In genomic region chr2:74499940-74500577, GRCh38 we compare ENCODE assay signal across 16 cellular contexts. TPM values are rescaled to one million over a fixed set of nuclear protein-coding genes. Genes with fewer than 3 reads are reported as not detected.
DNase-seq lines count a peak whose midpoint lies in the region; ATAC-seq and TF ChIP-seq lines count a peak whose summit lies in the region.
"Had no signal": no experiment of that assay in that cellular context is flagged by ENCODE, and none has a peak within 500 bp of the region (broad histone marks: within the 10 kb centered on the region; RNA-seq: fewer than 3 reads in every experiment).

No MANE protein-coding gene starts in this region.

- TF ChIP-seq RAD21 in neural cell (conservative IDR thresholded peaks at IDR 0.05): no peak

- H3F3A ChIP-seq in neural cell (ENCODE audit: insufficient read depth, low read length, poor library complexity, severe bottlenecking): no peaks in the 10 kb centered on the region

- CTCF ChIA-PET in CD4-positive, alpha-beta memory T cell (lab: Charles Lee; ENCODE audit: partially characterized antibody): interaction anchor here (1.2 to 1.3 kb wide), 2 partner anchors 58 to 86 kb away, joined by 3 read pairs; no protein-coding TSS in a partner anchor

- H3K4me3 ChIP-seq in CD4-positive, alpha-beta memory T cell (ENCODE audit: low read length in 2 of 2): no peak overlapping the region
- H3K4me3 ChIP-seq in HUES6 (ENCODE audit: low read depth, low read length) (peak overlapping the region; percentile 59), fibroblast of lung (replicated peaks in 1 of 4; ENCODE audit: control extremely low read depth in 1 of 4, insufficient read depth in 1 of 4, low read depth in 3 of 4, low read length in 4 of 4) (peak overlapping the region in 2 of 4 experiments; percentile 44 to 58), neural cell (ENCODE audit: low read length) (peak overlapping the region; percentile 55)
- H3K4me3 ChIP-seq: SJSA1 had no signal

- H3K27me3 Mint-ChIP-seq in CD4-positive, alpha-beta memory T cell: peaks cover 24 to 58% of the 10 kb centered on the region in 2 donors

- no peaks in the 10 kb centered on the region for H3K9me3 Mint-ChIP-seq in CD4-positive, alpha-beta memory T cell

- peak overlapping the region in 6 of 8 donors; percentile 2 to 74 (median 44) for H3K4me3 Mint-ChIP-seq in CD4-positive, alpha-beta memory T cell

- ATAC-seq in GM18858 (IDR thresholded peaks at IDR 0.05; ENCODE audit: unreplicated experiment): no peak
- ATAC-seq: right cardiac atrium had no signal

- DNase-seq in CD4-positive, alpha-beta memory T cell: no peak
- DNase-seq in fibroblast of lung (ENCODE audit: low read depth in 2 of 2) (no peak), erythroblast (lab: John Stamatoyannopoulos, UW) (no peak), C1 segment of cervical spinal cord (lab: John Stamatoyannopoulos, UW) (no peak)
- no peak for DNase-seq in stimulated activated naive CD4-positive, alpha-beta T cell (lab: John Stamatoyannopoulos, UW)
- DNase-seq: COR-L47, hypothalamus, Karpas-422, NCI-H187, NCI-H774 had no signal

- H3K9me2 ChIP-seq in neural cell (ENCODE audit: insufficient read depth, low read length): no peaks in the 10 kb centered on the region

- H3K27ac ChIP-seq in CD4-positive, alpha-beta memory T cell (ENCODE audit: low read depth, low read length): no peak overlapping the region
- H3K27ac ChIP-seq in HUES6 (ENCODE audit: low read depth, low read length): no peak overlapping the region
- H3K27ac ChIP-seq in fibroblast of lung (ENCODE audit: insufficient read depth, low read length): no peak overlapping the region
- H3K27ac ChIP-seq in neural cell (ENCODE audit: low read length): no peak overlapping the region
- H3K27ac ChIP-seq: SJSA1 had no signal

- intact Hi-C loops in CD4-positive, alpha-beta memory T cell (cut with micrococcal nuclease): no loop called here

- no peak for TF ChIP-seq CTCF in fibroblast of lung (conservative IDR thresholded peaks at IDR 0.05 in 1 of 2, IDR thresholded peaks at IDR 0.05 in 1 of 2; ENCODE audit: low read depth in 1 of 2, low read length in 2 of 2)
- no peak for TF ChIP-seq CTCF in neural cell (IDR thresholded peaks at IDR 0.05; ENCODE audit: poor library complexity, severe bottlenecking)

- H3K9ac ChIP-seq in HUES6 (ENCODE audit: low read length): no peak overlapping the region
- no peak overlapping the region for H3K9ac ChIP-seq in fibroblast of lung (ENCODE audit: insufficient read depth, low read length)
- no peak overlapping the region for H3K9ac ChIP-seq in neural cell (ENCODE audit: low read length)

- H3K36me3 Mint-ChIP-seq in CD4-positive, alpha-beta memory T cell: peaks cover 10% of the 10 kb centered on the region in 2 donors

- POLR2A ChIA-PET in CD4-positive, alpha-beta memory T cell (lab: Charles Lee; ENCODE audit: partially characterized antibody): interaction anchor here (0.6 to 8.0 kb wide), 9 partner anchors 11 to 566 kb away, joined by 3 to 28 read pairs (median 6); partner anchors contain the start of genes AUP1, CCDC142, HTRA2 and MRPL53

- H4K20me1 ChIP-seq in fibroblast of lung (ENCODE audit: control insufficient read depth, extremely low read depth, insufficient read depth, low read length) (no peaks in the 10 kb centered on the region), neural cell (ENCODE audit: insufficient read depth) (no peaks in the 10 kb centered on the region)

- peak overlapping the region in 1 of 7 donors; percentile 30 for H3K27ac Mint-ChIP-seq in CD4-positive, alpha-beta memory T cell

- peaks cover 13 to 69% (median 43%) of the 10 kb centered on the region in 4 donors for H3K4me1 Mint-ChIP-seq in CD4-positive, alpha-beta memory T cell

- no peak for TF ChIP-seq POLR2A in erythroblast (IDR thresholded peaks at IDR 0.05; ENCODE audit: low read length)

- H3K79me2 ChIP-seq in fibroblast of lung (ENCODE audit: control insufficient read depth, insufficient read depth, low read length) (no peaks in the 10 kb centered on the region), neural cell (replicated peaks; ENCODE audit: insufficient read depth, low read length) (no peaks in the 10 kb centered on the region)

- peaks cover 41% of the 10 kb centered on the region for H3K27me3 ChIP-seq in CD4-positive, alpha-beta memory T cell (ENCODE audit: insufficient read depth, low read length)
- H3K27me3 ChIP-seq in HUES6 (ENCODE audit: control insufficient read depth, insufficient read depth, low read length) (peaks cover 98% of the 10 kb centered on the region), fibroblast of lung (ENCODE audit: control insufficient read depth, insufficient read depth, low read length) (no peaks in the 10 kb centered on the region), neural cell (ENCODE audit: insufficient read depth, low read depth, low read length) (peaks cover 92% of the 10 kb centered on the region)

- peaks cover 37% of the 10 kb centered on the region for H3K4me1 ChIP-seq in CD4-positive, alpha-beta memory T cell (ENCODE audit: insufficient read depth, low read length)
- H3K4me1 ChIP-seq in HUES6 (ENCODE audit: control insufficient read depth, insufficient read depth, low read length) (peaks cover 48% of the 10 kb centered on the region), fibroblast of lung (ENCODE audit: control insufficient read depth, extremely low read depth, insufficient read depth, low read length) (peaks cover 9% of the 10 kb centered on the region)

- TF ChIP-seq EP300 in neural cell (conservative IDR thresholded peaks at IDR 0.05; ENCODE audit: poor library complexity, severe bottlenecking): no peak

- H3K9me3 ChIP-seq in CD4-positive, alpha-beta memory T cell (ENCODE audit: control insufficient read depth in 1 of 2, low read length in 2 of 2): no peaks in the 10 kb centered on the region
- H3K9me3 ChIP-seq in HUES6 (ENCODE audit: control insufficient read depth, insufficient read depth, low read depth, low read length) (no peaks in the 10 kb centered on the region), fibroblast of lung (ENCODE audit: control insufficient read depth, insufficient read depth, low read depth, low read length) (no peaks in the 10 kb centered on the region), neural cell (ENCODE audit: low read length) (no peaks in the 10 kb centered on the region)
- H3K9me3 ChIP-seq: SJSA1 had no signal

- H3K4me2 ChIP-seq in fibroblast of lung (ENCODE audit: extremely low read depth, insufficient read depth, low read length) (peak overlapping the region; percentile 98), neural cell (ENCODE audit: low read length) (no peak overlapping the region)

- H3K36me3 ChIP-seq in CD4-positive, alpha-beta memory T cell (ENCODE audit: insufficient read depth, low read length): peaks cover 6% of the 10 kb centered on the region
- H3K36me3 ChIP-seq in HUES6 (ENCODE audit: control insufficient read depth, insufficient read depth, low read length) (0 out of 2 replicates have a peak, but pooled peaks cover under 1% of the 10 kb centered on the region), fibroblast of lung (ENCODE audit: control insufficient read depth, insufficient read depth, low read length) (peaks cover 2% of the 10 kb centered on the region), neural cell (ENCODE audit: insufficient read depth, low read length) (no peaks in the 10 kb centered on the region)

- H2AFZ ChIP-seq in fibroblast of lung (ENCODE audit: low read length) (no peak overlapping the region), neural cell (ENCODE audit: low read depth, low read length) (no peak overlapping the region)

RNA-seq across cellular contexts. Expression of gene LBX2, which starts 0.7 kb away (rescaled TPM):
- total RNA-seq in CD4-positive, alpha-beta memory T cell: under 1 TPM in 1 of 2 experiments, not detected in 1; 0.30 TPM
- polyA plus RNA-seq in CD4-positive, alpha-beta memory T cell: under 1 TPM in 1 of 2 donors, not detected in 1; 0.23 TPM
- 1.5 and 3.0 TPM in 2 replicates for total RNA-seq in fibroblast of lung
- 0.52 and 0.69 TPM in 2 replicates for polyA plus RNA-seq in fibroblast of lung
- polyA plus RNA-seq in fibroblast of lung (2012): 0.48 and 1.2 TPM in 2 replicates
- 3.5 TPM in 1 of 2 replicates, not detected in the other for polyA minus RNA-seq in fibroblast of lung (ENCODE audit: low replicate concordance)
- not detected in 2 replicates for polyA plus RNA-seq in neural cell
- not detected in 2 replicates for polyA minus RNA-seq in neural cell

RNA-seq across cellular contexts. Expression of gene PCGF1, which starts 7.4 kb away (rescaled TPM):
- total RNA-seq in CD4-positive, alpha-beta memory T cell: 10 to 100 TPM; 31.1 to 42.2 TPM
- polyA plus RNA-seq in CD4-positive, alpha-beta memory T cell: 10 to 100 TPM; 10.4 to 16.7 TPM
- 31.3 and 35.5 TPM in 2 replicates for total RNA-seq in fibroblast of lung
- polyA plus RNA-seq in fibroblast of lung: 23.8 and 25.4 TPM in 2 replicates
- polyA plus RNA-seq in fibroblast of lung (2012): 19.8 and 22.0 TPM in 2 replicates
- polyA minus RNA-seq in fibroblast of lung (ENCODE audit: low replicate concordance): 21.2 and 34.4 TPM in 2 replicates
- polyA plus RNA-seq in neural cell: 30.2 and 38.9 TPM in 2 replicates
- 22.9 and 27.9 TPM in 2 replicates for polyA minus RNA-seq in neural cell

RNA-seq across cellular contexts. Expression of gene TLX2, which starts 14.2 kb away (rescaled TPM):
- total RNA-seq in CD4-positive, alpha-beta memory T cell: under 1 TPM; 0.52 to 0.53 TPM
- under 1 TPM; 0.14 to 0.33 TPM for polyA plus RNA-seq in CD4-positive, alpha-beta memory T cell
- under 0.01 TPM in 1 of 2 replicates, not detected in the other for total RNA-seq in fibroblast of lung
- polyA plus RNA-seq in fibroblast of lung: not detected in 2 replicates
- 0.09 TPM in 1 of 2 replicates, not detected in the other for polyA plus RNA-seq in fibroblast of lung (2012)
- not detected in 2 replicates for polyA minus RNA-seq in fibroblast of lung (ENCODE audit: low replicate concordance)
- polyA plus RNA-seq in neural cell: not detected in 2 replicates
- not detected in 2 replicates for polyA minus RNA-seq in neural cell
- total RNA-seq: mesenteric fat pad, right cardiac atrium, SJSA1 had no signal

RNA-seq across cellular contexts. Expression of gene TTC31, which starts 17.2 kb away (rescaled TPM):
- 10 to 100 TPM; 43.7 to 46.9 TPM for total RNA-seq in CD4-positive, alpha-beta memory T cell
- polyA plus RNA-seq in CD4-positive, alpha-beta memory T cell: 10 to 100 TPM; 17.0 to 19.2 TPM
- 7.7 and 10.7 TPM in 2 replicates for total RNA-seq in fibroblast of lung
- polyA plus RNA-seq in fibroblast of lung (11.8 and 12.7 TPM in 2 replicates), neural cell (11.0 and 16.3 TPM in 2 replicates)
- 11.1 and 11.7 TPM in 2 replicates for polyA plus RNA-seq in fibroblast of lung (2012)
- polyA minus RNA-seq in fibroblast of lung (ENCODE audit: low replicate concordance) (9.8 and 13.4 TPM in 2 replicates), neural cell (7.1 and 7.2 TPM in 2 replicates)

RNA-seq across cellular contexts. Expression of gene CCDC142, which starts 17.3 kb away (rescaled TPM):
- 10 to 100 TPM; 63.9 to 67.6 TPM for total RNA-seq in CD4-positive, alpha-beta memory T cell
- polyA plus RNA-seq in CD4-positive, alpha-beta memory T cell: 10 to 100 TPM in 1 of 2 donors, 1 to 10 TPM in 1; 3.6 to 10.2 TPM
- total RNA-seq in fibroblast of lung: 18.5 and 21.3 TPM in 2 replicates
- polyA plus RNA-seq in fibroblast of lung (3.8 and 5.3 TPM in 2 replicates), neural cell (21.6 and 48.0 TPM in 2 replicates)
- polyA plus RNA-seq in fibroblast of lung (2012): 3.7 and 3.9 TPM in 2 replicates
- polyA minus RNA-seq in fibroblast of lung (ENCODE audit: low replicate concordance) (23.6 and 33.5 TPM in 2 replicates), neural cell (35.5 and 53.1 TPM in 2 replicates)

Comparison
In these comparisons a context has a peak if more than half of its experiments do, and no peak if none do; other contexts are left out.
1. H3K4me3 ChIP-seq: peak in HUES6 (single experiment) and neural cell (single experiment); none in CD4-positive, alpha-beta memory T cell (0 of 2).